In genomic region chr22:37498289-37498909, GRCh38 we compare ENCODE assay signal across 8 cellular contexts. TPM values are rescaled to one million over a fixed set of nuclear protein-coding genes. Genes with fewer than 3 reads are reported as not detected.
DNase-seq lines count a peak whose midpoint lies in the region; ATAC-seq and TF ChIP-seq lines count a peak whose summit lies in the region.

No MANE protein-coding gene starts in this region.

- intact Hi-C loops in left ventricle myocardium inferior (cut with micrococcal nuclease) (no loop called here), left cardiac atrium (cut with DNase I) (no loop called here)

- H3K4me1 ChIP-seq in left ventricle myocardium inferior (peaks cover 66% of the 10 kb centered on the region), SJCRH30 (peaks cover 45% of the 10 kb centered on the region)

- H3K9me3 Mint-ChIP-seq in memory B cell, result no peaks in the 10 kb centered on the region
- H3K9me3 Mint-ChIP-seq in stimulated activated naive CD8-positive, alpha-beta T cell treated with anti-CD3 and anti-CD28 coated beads, Interleukin-15, amount 100 ng/mL, for 72 hours, result no peaks in the 10 kb centered on the region

- H3K9me3 ChIP-seq in left ventricle myocardium inferior (replicated peaks) (no peaks in the 10 kb centered on the region), SJCRH30 (replicated peaks) (no peaks in the 10 kb centered on the region)

- no peak for DNase-seq in left ventricle myocardium inferior
- no peak for DNase-seq in left cardiac atrium
- DNase-seq in SJCRH30, result peak in 1 of 2 experiments; percentile 51
- peak; percentile 77 for DNase-seq in activated naive CD4-positive, alpha-beta T cell treated with anti-CD3 and anti-CD28 coated beads, Interleukin-2, amount 50 U/mL, for 16 hours
- peak; percentile 70 to 72 for DNase-seq in memory B cell (ENCODE audit: low spot score in 2 of 2)
- peak; percentile 72 to 75 for DNase-seq in stimulated activated naive CD8-positive, alpha-beta T cell treated with anti-CD3 and anti-CD28 coated beads, Interleukin-15, amount 100 ng/mL, for 72 hours
- DNase-seq in amniotic stem cell (lab: John Stamatoyannopoulos, UW), result no peak

- no peak overlapping the region for H3K27ac Mint-ChIP-seq in memory B cell
- no peak overlapping the region for H3K27ac Mint-ChIP-seq in stimulated activated naive CD8-positive, alpha-beta T cell treated with anti-CD3 and anti-CD28 coated beads, Interleukin-15, amount 100 ng/mL, for 72 hours

- no peak overlapping the region for H3K4me3 Mint-ChIP-seq in memory B cell
- no peak overlapping the region for H3K4me3 Mint-ChIP-seq in stimulated activated naive CD8-positive, alpha-beta T cell treated with anti-CD3 and anti-CD28 coated beads, Interleukin-15, amount 100 ng/mL, for 72 hours

- TF ChIP-seq CTCF in left ventricle myocardium inferior (IDR thresholded peaks at IDR 0.05; ENCODE audit: borderline replicate concordance), result peak; percentile 61

- H3K27me3 ChIP-seq in left ventricle myocardium inferior (ENCODE audit: low read depth) (peaks cover 57% of the 10 kb centered on the region), SJCRH30 (no peaks in the 10 kb centered on the region)

- peak overlapping the region; percentile 90 for H3K27ac ChIP-seq in left ventricle myocardium inferior (replicated peaks)
- H3K27ac ChIP-seq in SJCRH30, result peak overlapping the region; percentile 74

- peaks cover 24% of the 10 kb centered on the region for H3K36me3 ChIP-seq in left ventricle myocardium inferior
- H3K36me3 ChIP-seq in SJCRH30, result peaks cover 27% of the 10 kb centered on the region

- H3K4me3 ChIP-seq in left ventricle myocardium inferior (no peak overlapping the region), SJCRH30 (no peak overlapping the region)

- H3K36me3 Mint-ChIP-seq in memory B cell, result no peaks in the 10 kb centered on the region

- H3K27me3 Mint-ChIP-seq in memory B cell, result peaks cover 20% of the 10 kb centered on the region
- no peaks in the 10 kb centered on the region for H3K27me3 Mint-ChIP-seq in stimulated activated naive CD8-positive, alpha-beta T cell treated with anti-CD3 and anti-CD28 coated beads, Interleukin-15, amount 100 ng/mL, for 72 hours

- ATAC-seq in left cardiac atrium (no peak), memory B cell (ENCODE audit: low read depth) (peak; percentile 99), GM18858 (IDR thresholded peaks at IDR 0.05; ENCODE audit: unreplicated experiment) (no peak)
- peak; percentile 92 for ATAC-seq in stimulated activated naive CD8-positive, alpha-beta T cell treated with anti-CD3 and anti-CD28 coated beads, Interleukin-15, amount 100 ng/mL, for 72 hours

- peaks cover 8% of the 10 kb centered on the region for H3K4me1 Mint-ChIP-seq in memory B cell
- peaks cover 38% of the 10 kb centered on the region for H3K4me1 Mint-ChIP-seq in stimulated activated naive CD8-positive, alpha-beta T cell treated with anti-CD3 and anti-CD28 coated beads, Interleukin-15, amount 100 ng/mL, for 72 hours

RNA-seq across cellular contexts. Expression of gene MFNG, which starts 12.2 kb away (rescaled TPM):
- total RNA-seq in left ventricle myocardium inferior (11.8 TPM), left cardiac atrium (10 to 100 TPM; 14.1 to 17.4 TPM)
- total RNA-seq in SJCRH30 (2014; rRNA removed; shearing (Covaris generic)), result 0.36 and 1.1 TPM in 2 replicates

RNA-seq across cellular contexts. Expression of gene CARD10, which starts 20.8 kb away (rescaled TPM):
- 9.0 TPM for total RNA-seq in left ventricle myocardium inferior
- 1 to 10 TPM; 7.7 to 9.2 TPM for total RNA-seq in left cardiac atrium
- 28.9 and 30.9 TPM in 2 replicates for total RNA-seq in SJCRH30 (2014; rRNA removed; shearing (Covaris generic))

Comparison
In these comparisons a context has a peak if more than half of its experiments do, and no peak if none do; other contexts are left out.
1. DNase-seq: peak in activated naive CD4-positive, alpha-beta T cell treated with anti-CD3 and anti-CD28 coated beads, Interleukin-2, amount 50 U/mL, for 16 hours (single experiment), memory B cell (2 of 2) and stimulated activated naive CD8-positive, alpha-beta T cell treated with anti-CD3 and anti-CD28 coated beads, Interleukin-15, amount 100 ng/mL, for 72 hours (2 of 2); none in left ventricle myocardium inferior (single experiment), left cardiac atrium (single experiment) and amniotic stem cell (single experiment).
2. ATAC-seq: peak in memory B cell (single experiment) and stimulated activated naive CD8-positive, alpha-beta T cell treated with anti-CD3 and anti-CD28 coated beads, Interleukin-15, amount 100 ng/mL, for 72 hours (single experiment); none in left cardiac atrium (0 of 2) and GM18858 (single experiment).